Comparison of ENCODE assay signal across 17 cellular contexts in genomic region chr6:170358496-170358895, GRCh38. TPM values are rescaled to one million over a fixed set of nuclear protein-coding genes. Genes with fewer than 3 reads are reported as not detected.
DNase-seq lines count a peak whose midpoint lies in the region; ATAC-seq and TF ChIP-seq lines count a peak whose summit lies in the region.
"Had no signal": no experiment of that assay in that cellular context is flagged by ENCODE, and none has a peak within 500 bp of the region (broad histone marks: within the 10 kb centered on the region; RNA-seq: fewer than 3 reads in every experiment).

No MANE protein-coding gene starts in this region.

- H3K27ac ChIP-seq in right atrium auricular region: no peak overlapping the region
- H3K27ac ChIP-seq: C4-2B, HL-60 had no signal

- ATAC-seq in Right ventricle myocardium superior (ENCODE audit: poor library complexity) (peak; percentile 57), mucosa of descending colon (peak; percentile 72), HG03108 (IDR thresholded peaks at IDR 0.05; ENCODE audit: unreplicated experiment) (no peak), sciatic nerve (no peak), HG03460 (IDR thresholded peaks at IDR 0.05; ENCODE audit: unreplicated experiment) (no peak)

- peaks cover 49% of the 10 kb centered on the region for H3K36me3 ChIP-seq in right atrium auricular region
- H3K36me3 ChIP-seq in mucosa of descending colon (ENCODE audit: low read depth): peaks cover 2% of the 10 kb centered on the region

- H3K4me1 ChIP-seq in right atrium auricular region: peaks cover 0 to 13% of the 10 kb centered on the region in 2 donors
- no peaks in the 10 kb centered on the region for H3K4me1 ChIP-seq in mucosa of descending colon (ENCODE audit: low read depth)

- intact Hi-C loops in Right ventricle myocardium superior (cut with DNase I) (no loop called here), mucosa of descending colon (cut with DNase I, micrococcal nuclease) (no loop called here), sciatic nerve (cut with DNase I) (no loop called here)

- no peaks in the 10 kb centered on the region for H3K9me3 ChIP-seq in right atrium auricular region
- H3K9me3 ChIP-seq in mucosa of descending colon: no peaks in the 10 kb centered on the region

- H3K4me3 ChIP-seq in right atrium auricular region (no peak overlapping the region), fibroblast of the aortic adventitia (ENCODE audit: low read depth, low read length) (no peak overlapping the region), mucosa of descending colon (no peak overlapping the region)

- in situ Hi-C loops in ACHN (cut with HindIII; ENCODE audit: low pct_ligation_motif_present, low pct_unique_long_range_greater_than_20kb, low sequenced_read_pairs): no loop called here

- DNase-seq in Right ventricle myocardium superior (peak; percentile 61), right atrium auricular region (ENCODE audit: low spot score) (no peak), fibroblast of the aortic adventitia (ENCODE audit: low read depth) (peak; percentile 22), mucosa of descending colon (peak in 1 of 3 donors; percentile 50), sciatic nerve (ENCODE audit: low spot score) (no peak), ACHN (no peak)
- DNase-seq: HCEC 1CT, Kasumi-1, MM.1S, NCI-H1092 treated with DMSO at 0.1 percent for 48 hours, NCI-H1694, NCI-H226, NCI-H524 treated with DMSO at 0.1 percent for 48 hours had no signal

- no peak for TF ChIP-seq CTCF in right atrium auricular region (IDR thresholded peaks at IDR 0.05)
- no peak for TF ChIP-seq CTCF in fibroblast of the aortic adventitia (IDR thresholded peaks at IDR 0.05; ENCODE audit: insufficient read depth, low read length)
- no peak for TF ChIP-seq CTCF in mucosa of descending colon (IDR thresholded peaks at IDR 0.05)

- no peaks in the 10 kb centered on the region for H3K27me3 ChIP-seq in right atrium auricular region

RNA-seq across cellular contexts. Expression of gene FAM120B, which starts 51.9 kb away (rescaled TPM):
- 16.5 TPM for total RNA-seq in Right ventricle myocardium superior
- total RNA-seq in right atrium auricular region: 10 to 100 TPM; 14.7 to 18.6 TPM
- 20.4 and 29.4 TPM in 2 replicates for total RNA-seq in fibroblast of the aortic adventitia (ENCODE audit: low replicate concordance)
- total RNA-seq in mucosa of descending colon: 10 to 100 TPM; 30.7 to 40.0 (median 38.3) TPM
- 36.5 TPM for total RNA-seq in sciatic nerve

Comparison
In these comparisons a context has a peak if more than half of its experiments do, and no peak if none do; other contexts are left out.
1. DNase-seq: peak in Right ventricle myocardium superior (single experiment) and fibroblast of the aortic adventitia (single experiment); none in right atrium auricular region (single experiment), sciatic nerve (single experiment) and ACHN (single experiment).
2. ATAC-seq: peak in Right ventricle myocardium superior (single experiment) and mucosa of descending colon (single experiment); none in HG03108 (single experiment), sciatic nerve (single experiment) and HG03460 (single experiment).